Comparison of ENCODE assay signal across 8 cellular contexts in genomic region chr2:199911877-199912161, GRCh38. TPM values are rescaled to one million over a fixed set of nuclear protein-coding genes. Genes with fewer than 3 reads are reported as not detected.
DNase-seq lines count a peak whose midpoint lies in the region; ATAC-seq and TF ChIP-seq lines count a peak whose summit lies in the region.

No MANE protein-coding gene starts in this region.

- H3K27me3 ChIP-seq in aorta (ENCODE audit: control insufficient read depth in 1 of 2, insufficient read depth in 2 of 2, low read length in 1 of 2), result no peaks in the 10 kb centered on the region

- DNase-seq in Right ventricle myocardium inferior (ENCODE audit: missing footprints), result peak; percentile 72
- no peak for DNase-seq in cardiac septum (ENCODE audit: low spot score)
- no peak for DNase-seq in cardiac fibroblast (ENCODE audit: low read depth in 2 of 2)
- DNase-seq in midbrain (lab: John Stamatoyannopoulos, UW), result peak; percentile 42
- DNase-seq in aorta, result no peak
- no peak for DNase-seq in posterior vena cava (ENCODE audit: low spot score)

- peaks cover 0 to 3% of the 10 kb centered on the region in 2 donors for H3K4me1 ChIP-seq in aorta (ENCODE audit: control insufficient read depth in 1 of 2, insufficient read depth in 2 of 2, low read length in 2 of 2)

- no peaks in the 10 kb centered on the region for H3K9me3 ChIP-seq in aorta (ENCODE audit: control insufficient read depth, low read length)

- H3K27ac ChIP-seq in aorta (ENCODE audit: low read depth in 1 of 2, low read length in 2 of 2), result peak overlapping the region; percentile 62 to 87

- intact Hi-C loops in Right ventricle myocardium inferior (cut with DNase I), result loop anchor here (5.0 kb wide), 1 partner anchor 40 kb away; no protein-coding TSS in a partner anchor
- intact Hi-C loops in cardiac septum (cut with DNase I), result loop anchor here (5.0 kb wide), 2 partner anchors 45 to 395 kb away; partner anchors contain the start of genes MAIP1, SPATS2L and TYW5
- intact Hi-C loops in aorta (cut with DNase I), result loop anchor here in 1 of 2 donors (5.0 kb wide), 1 partner anchor 45 kb away; the partner anchor contains the start of genes MAIP1 and TYW5
- intact Hi-C loops in posterior vena cava (cut with DNase I), result no loop called here

- peak overlapping the region; percentile 90 to 97 for H3K4me3 ChIP-seq in cardiac fibroblast (replicated peaks in 1 of 2; ENCODE audit: low read depth in 2 of 2, low read length in 2 of 2)
- H3K4me3 ChIP-seq in aorta (ENCODE audit: low read length in 2 of 2), result peak overlapping the region; percentile 70 to 87

- ATAC-seq in Right ventricle myocardium inferior, result no peak
- ATAC-seq in aorta (ENCODE audit: low FRiP score), result peak; percentile 63
- no peak for ATAC-seq in HG02852 (IDR thresholded peaks at IDR 0.05; ENCODE audit: unreplicated experiment)
- no peak for ATAC-seq in HG03045 (IDR thresholded peaks at IDR 0.05; ENCODE audit: unreplicated experiment)

- WGBS in aorta, 2 donors, result 0 to 1% methylated on average over 13 of the region's 13 CpGs

- TF ChIP-seq CTCF in cardiac fibroblast (IDR thresholded peaks at IDR 0.05; ENCODE audit: low read depth, low read length), result no peak

- no peaks in the 10 kb centered on the region for H3K36me3 ChIP-seq in aorta (ENCODE audit: control insufficient read depth in 1 of 2, insufficient read depth in 2 of 2, low read length in 1 of 2)

RNA-seq across cellular contexts. Expression of gene C2orf69, which starts 0.7 kb away (rescaled TPM):
- total RNA-seq in Right ventricle myocardium inferior, result 8.0 TPM
- 8.7 TPM for total RNA-seq in cardiac septum
- total RNA-seq in aorta, result 10 to 100 TPM; 11.0 to 11.2 TPM
- polyA plus RNA-seq in aorta, result 1 to 10 TPM; 4.3 to 7.1 TPM
- 10 to 100 TPM; 13.5 to 16.5 TPM for total RNA-seq in posterior vena cava

RNA-seq across cellular contexts. Expression of gene TYW5, which starts 43.5 kb away (rescaled TPM):
- total RNA-seq in Right ventricle myocardium inferior (2.7 TPM), cardiac septum (3.1 TPM), aorta (1 to 10 TPM; 5.2 to 9.0 TPM), posterior vena cava (1 to 10 TPM; 5.7 to 6.0 TPM)
- polyA plus RNA-seq in aorta, result 1 to 10 TPM; 2.5 to 4.7 TPM

RNA-seq across cellular contexts. Expression of gene MAIP1, which starts 43.6 kb away (rescaled TPM):
- 24.9 TPM for total RNA-seq in Right ventricle myocardium inferior
- 20.6 TPM for total RNA-seq in cardiac septum
- total RNA-seq in aorta, result 10 to 100 TPM in 1 of 2 donors, 1 to 10 TPM in 1; 9.9 to 12.3 TPM
- 10 to 100 TPM in 1 of 2 donors, 1 to 10 TPM in 1; 9.0 to 15.7 TPM for polyA plus RNA-seq in aorta
- total RNA-seq in posterior vena cava, result 10 to 100 TPM; 12.3 to 14.1 TPM

Comparison
In these comparisons a context has a peak if more than half of its experiments do, and no peak if none do; other contexts are left out.
1. DNase-seq: peak in Right ventricle myocardium inferior (single experiment) and midbrain (single experiment); none in cardiac septum (single experiment), cardiac fibroblast (0 of 2), aorta (0 of 2) and posterior vena cava (single experiment).
2. intact Hi-C loops: an anchor here in Right ventricle myocardium inferior (5.0 kb wide) and cardiac septum (5.0 kb wide); none called in posterior vena cava.